Comparison of ENCODE assay signal across 8 cellular contexts in genomic region chr5:151085517-151086031, GRCh38. TPM values are rescaled to one million over a fixed set of nuclear protein-coding genes. Genes with fewer than 3 reads are reported as not detected.
DNase-seq lines count a peak whose midpoint lies in the region; ATAC-seq and TF ChIP-seq lines count a peak whose summit lies in the region.

No MANE protein-coding gene starts in this region.

- CTCF ChIA-PET in activated naive CD4-positive, alpha-beta T cell treated with anti-CD3 and anti-CD28 coated beads, Interleukin-2, amount 10 ng/mL, durations not matched to agents 7 days and 5 days (lab: Charles Lee) = interaction anchor here (0.8 to 2.0 kb wide), 4 partner anchors 27 to 38 kb away, joined by 3 to 8 read pairs (median 3); no protein-coding TSS in a partner anchor

- no peak for TF ChIP-seq CTCF in tibial nerve (IDR thresholded peaks at IDR 0.05)

- no peaks in the 10 kb centered on the region for H3K9me3 Mint-ChIP-seq in activated naive CD4-positive, alpha-beta T cell treated with anti-CD3 and anti-CD28 coated beads, Interleukin-2, amount 10 ng/mL, durations not matched to agents 7 days and 5 days

- peak; percentile 53 for ATAC-seq in Right ventricle myocardium inferior
- ATAC-seq in left colon = peak; percentile 39
- ATAC-seq in HG03139 (IDR thresholded peaks at IDR 0.05; ENCODE audit: unreplicated experiment) = no peak
- ATAC-seq in GM18909 (IDR thresholded peaks at IDR 0.05; ENCODE audit: poor library complexity, unreplicated experiment) = no peak

- DNase-seq in Right ventricle myocardium inferior (ENCODE audit: missing footprints) = no peak
- DNase-seq in cardiac septum (ENCODE audit: low spot score) = no peak
- DNase-seq in activated naive CD4-positive, alpha-beta T cell treated with anti-CD3 and anti-CD28 coated beads, Interleukin-2, amount 10 ng/mL, durations not matched to agents 7 days and 5 days = no peak
- peak; percentile 69 to 81 for DNase-seq in left colon
- DNase-seq in tibial nerve (ENCODE audit: low spot score in 2 of 2) = peak in 1 of 2 donors; percentile 50
- DNase-seq in SKM-1 (lab: John Stamatoyannopoulos, UW; ENCODE audit: unreplicated experiment) = no peak

- peak overlapping the region; percentile 15 for H3K4me3 Mint-ChIP-seq in activated naive CD4-positive, alpha-beta T cell treated with anti-CD3 and anti-CD28 coated beads, Interleukin-2, amount 10 ng/mL, durations not matched to agents 7 days and 5 days

- H3K9me3 ChIP-seq in tibial nerve = no peaks in the 10 kb centered on the region

- no peaks in the 10 kb centered on the region for H3K36me3 ChIP-seq in tibial nerve

- TF ChIP-seq POLR2A in tibial nerve (IDR thresholded peaks at IDR 0.05) = no peak

- H3K27me3 Mint-ChIP-seq in activated naive CD4-positive, alpha-beta T cell treated with anti-CD3 and anti-CD28 coated beads, Interleukin-2, amount 10 ng/mL, durations not matched to agents 7 days and 5 days = no peaks in the 10 kb centered on the region

- peak overlapping the region; percentile 64 to 91 (median 78) for H3K27ac ChIP-seq in tibial nerve

- 8 to 13% methylated on average over 8 to 9 of the region's 9 CpGs for WGBS in tibial nerve, 2 donors

- no peaks in the 10 kb centered on the region for H3K27me3 ChIP-seq in tibial nerve

- H3K36me3 Mint-ChIP-seq in activated naive CD4-positive, alpha-beta T cell treated with anti-CD3 and anti-CD28 coated beads, Interleukin-2, amount 10 ng/mL, durations not matched to agents 7 days and 5 days = peaks cover 2% of the 10 kb centered on the region

- peaks cover 57% of the 10 kb centered on the region for H3K4me1 Mint-ChIP-seq in activated naive CD4-positive, alpha-beta T cell treated with anti-CD3 and anti-CD28 coated beads, Interleukin-2, amount 10 ng/mL, durations not matched to agents 7 days and 5 days

- intact Hi-C loops in Right ventricle myocardium inferior (cut with DNase I) = no loop called here
- intact Hi-C loops in cardiac septum (cut with DNase I) = no loop called here
- intact Hi-C loops in left colon (cut with DNase I, micrococcal nuclease) = no loop called here

- no peak overlapping the region for H3K27ac Mint-ChIP-seq in activated naive CD4-positive, alpha-beta T cell treated with anti-CD3 and anti-CD28 coated beads, Interleukin-2, amount 10 ng/mL, durations not matched to agents 7 days and 5 days

- peaks cover 0 to 48% (median 40%) of the 10 kb centered on the region in 4 donors for H3K4me1 ChIP-seq in tibial nerve

- H3K4me3 ChIP-seq in tibial nerve = no peak overlapping the region

- TF ChIP-seq EP300 in tibial nerve (IDR thresholded peaks at IDR 0.05) = peak in 1 of 2 donors; percentile 22

RNA-seq across cellular contexts. Expression of gene TNIP1, which starts 4.7 kb away (rescaled TPM):
- total RNA-seq in Right ventricle myocardium inferior = 114 TPM
- 110 TPM for total RNA-seq in cardiac septum
- total RNA-seq in left colon = 100 to 1,000 TPM; 200 to 215 TPM
- 100 to 1,000 TPM in 1 of 4 donors, 10 to 100 TPM in 3; 91.2 to 108 (median 94.3) TPM for total RNA-seq in tibial nerve

Comparison
In these comparisons a context has a peak if more than half of its experiments do, and no peak if none do; other contexts are left out.
1. ATAC-seq: peak in Right ventricle myocardium inferior (single experiment) and left colon (single experiment); none in HG03139 (single experiment) and GM18909 (single experiment).
2. DNase-seq: peak in left colon (2 of 2); none in Right ventricle myocardium inferior (single experiment), cardiac septum (single experiment), activated naive CD4-positive, alpha-beta T cell treated with anti-CD3 and anti-CD28 coated beads, Interleukin-2, amount 10 ng/mL, durations not matched to agents 7 days and 5 days (single experiment) and SKM-1 (single experiment).